Comparison of ENCODE assay signal across 32 cellular contexts in the genomic region with DNA sequence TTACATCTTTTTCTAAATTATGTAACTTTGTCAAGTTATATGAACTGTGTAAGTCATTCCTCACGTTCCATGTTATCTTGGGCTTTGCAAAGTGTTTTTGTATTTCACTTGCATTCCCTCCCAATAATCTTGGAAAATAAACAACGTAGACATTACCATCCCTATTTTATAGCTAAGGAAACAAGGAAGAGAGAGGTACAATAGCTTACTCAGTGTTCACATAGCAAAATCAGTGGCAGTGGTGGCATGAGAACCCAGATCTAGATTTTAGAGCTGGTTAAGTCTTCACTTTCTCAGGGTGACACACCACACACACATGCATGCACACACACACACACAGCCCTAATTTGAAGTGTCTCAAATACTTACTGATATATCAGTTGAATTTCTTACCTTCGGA.
"Had no signal": no experiment of that assay in that cellular context is flagged by ENCODE, and none has a peak within 500 bp of the region (broad histone marks: within the 10 kb centered on the region; RNA-seq: fewer than 3 reads in every experiment).

No MANE protein-coding gene starts in this region.

- H3K9me3 ChIP-seq: adrenal gland, body of pancreas, breast epithelium had no signal

- H3K27me3 ChIP-seq: adrenal gland, body of pancreas, brain microvascular endothelial cell, breast epithelium had no signal

- DNase-seq: activated B cell treated with CpG ODN at 0.5 μM for 24 hours; activated CD4-positive, alpha-beta memory T cell treated with anti-CD3 and anti-CD28 coated beads for 36 hours; activated CD4-positive, alpha-beta T cell treated with anti-CD3 and anti-CD28 coated beads for 4 hours; activated CD4-positive, alpha-beta T cell treated with anti-CD3 and anti-CD28 coated beads, Interleukin-2, amount 10 ng/mL, durations not matched to agents 24 days and 14 days; activated CD4-positive, alpha-beta T cell treated with anti-CD3 and anti-CD28 coated beads, Interleukin-2, amount 50 U/mL, for 1 hour; activated CD4-positive, alpha-beta T cell treated with anti-CD3 and anti-CD28 coated beads, Interleukin-2, amount 50 U/mL, for 4 hours; activated CD4-positive, CD25-positive, alpha-beta regulatory T cell treated with anti-CD3 and anti-CD28 coated beads, Interleukin-2, amount 50 U/mL, for 72 hours; activated CD8-positive, alpha-beta memory T cell treated with anti-CD3 and anti-CD28 coated beads, Interleukin-2, amount 50 U/mL, for 4 hours; activated CD8-positive, alpha-beta T cell treated with anti-CD3 and anti-CD28 coated beads for 36 hours; activated effector memory CD4-positive, alpha-beta T cell treated with anti-CD3 and anti-CD28 coated beads, Interleukin-2, amount 50 U/mL, for 16 hours; activated gamma-delta T cell treated with Interleukin-2 at 50 U/mL for 16 hours; activated naive CD4-positive, alpha-beta T cell; activated naive CD4-positive, alpha-beta T cell treated with anti-CD3 and anti-CD28 coated beads for 36 hours; activated naive CD4-positive, alpha-beta T cell treated with anti-CD3 and anti-CD28 coated beads, Interleukin-2, amount 50 U/mL, for 16 hours; activated naive CD8-positive, alpha-beta T cell treated with anti-CD3 and anti-CD28 coated beads for 36 hours; activated T-cell treated with anti-CD3 and anti-CD28 coated beads for 4 hours; activated T-cell treated with anti-CD3 and anti-CD28 coated beads, Interleukin-2, amount 50 U/mL, for 1 hour; activated T-cell treated with anti-CD3 and anti-CD28 coated beads, Interleukin-2, amount 50 U/mL, for 4 hours; activated T-cell treated with anti-CD3 and anti-CD28 coated beads, Interleukin-2, amount 50 U/mL, for 72 hours; adrenal gland; amniotic stem cell; aorta; body of pancreas; brain microvascular endothelial cell; central memory CD4-positive, alpha-beta T cell; T-helper 2 cell; T-helper 9 cell had no signal

- H3K36me3 ChIP-seq: brain microvascular endothelial cell, breast epithelium had no signal

- ATAC-seq: activated CD8-positive, alpha-beta T cell treated with anti-CD3 and anti-CD28 coated beads for 36 hours; activated naive CD4-positive, alpha-beta T cell treated with anti-CD3 and anti-CD28 coated beads, Interleukin-2, amount 50 U/mL, for 72 hours; activated T-cell treated with anti-CD3 and anti-CD28 coated beads, Interleukin-2, amount 50 U/mL, for 4 hours; activated T-cell treated with anti-CD3 and anti-CD28 coated beads, Interleukin-2, amount 50 U/mL, for 72 hours; activated T-helper 17 cell treated with anti-CD3 and anti-CD28 coated beads, Interleukin-2, amount 50 U/mL, for 72 hours; body of pancreas had no signal

- FAIRE-seq: astrocyte had no signal

- H3K27ac ChIP-seq: adrenal gland, body of pancreas, brain microvascular endothelial cell, breast epithelium, VCaP had no signal

- H3K4me3 ChIP-seq: adrenal gland, body of pancreas, breast epithelium had no signal

- H3K4me1 ChIP-seq: adrenal gland, body of pancreas, breast epithelium had no signal
